In genomic region chr14:22602853-22603252, GRCh38 we compare ENCODE assay signal across 23 cellular contexts. TPM values are rescaled to one million over a fixed set of nuclear protein-coding genes. Genes with fewer than 3 reads are reported as not detected.
DNase-seq lines count a peak whose midpoint lies in the region; TF ChIP-seq lines count a peak whose summit lies in the region.
"Had no signal": no experiment of that assay in that cellular context is flagged by ENCODE, and none has a peak within 500 bp of the region (broad histone marks: within the 10 kb centered on the region; RNA-seq: fewer than 3 reads in every experiment).

No MANE protein-coding gene starts in this region.

- H3K4me1 ChIP-seq in osteoblast (ENCODE audit: insufficient read depth, low read length) (peaks cover 50% of the 10 kb centered on the region), A673 (ENCODE audit: insufficient read depth, low read length, poor library complexity, severe bottlenecking) (peaks cover 6% of the 10 kb centered on the region)

- H3K4me3 Mint-ChIP-seq in dendritic cell treated with granulocyte-macrophage colony-stimulating factor and Interleukin-4, amounts not matched to agents 40 ng/mL and 50 ng/mL, for 4 days: no peak overlapping the region
- H3K4me3 Mint-ChIP-seq in activated naive CD4-positive, alpha-beta T cell treated with anti-CD3 and anti-CD28 coated beads, Interleukin-2, amount 10 ng/mL, durations not matched to agents 7 days and 5 days: no peak overlapping the region
- H3K4me3 Mint-ChIP-seq: activated B cell treated with CpG ODN at 0.5 μM for 24 hours; activated CD8-positive, alpha-beta T cell treated with anti-CD3 and anti-CD28 coated beads, Interleukin-2, amount 10 ng/mL, durations not matched to agents 7 days and 5 days; B cell had no signal

- no peaks in the 10 kb centered on the region for H3K27me3 ChIP-seq in osteoblast (ENCODE audit: insufficient read depth, low read length)
- no peaks in the 10 kb centered on the region for H3K27me3 ChIP-seq in A673 (replicated peaks; ENCODE audit: insufficient read depth, low read depth, low read length, poor library complexity)
- H3K27me3 ChIP-seq: adrenal gland had no signal

- intact Hi-C loops in dendritic cell treated with granulocyte-macrophage colony-stimulating factor and Interleukin-4, amounts not matched to agents 40 ng/mL and 50 ng/mL, for 4 days (cut with micrococcal nuclease): no loop called here
- intact Hi-C loops in A673 (cut with micrococcal nuclease; ENCODE audit: unreplicated experiment): no loop called here

- no peaks in the 10 kb centered on the region for H3K9me3 ChIP-seq in osteoblast (ENCODE audit: low read depth, low read length)
- H3K9me3 ChIP-seq in A673 (ENCODE audit: low read depth, low read length, poor library complexity, severe bottlenecking): no peaks in the 10 kb centered on the region
- H3K9me3 ChIP-seq: adrenal gland, lower lobe of right lung had no signal

- CTCF ChIA-PET in activated naive CD4-positive, alpha-beta T cell treated with anti-CD3 and anti-CD28 coated beads, Interleukin-2, amount 10 ng/mL, durations not matched to agents 7 days and 5 days (lab: Charles Lee): no interaction called here
- CTCF ChIA-PET in A673 (lab: Charles Lee): no interaction called here

- no peak overlapping the region for H2AFZ ChIP-seq in osteoblast (ENCODE audit: low read length)
- H2AFZ ChIP-seq: parathyroid adenoma had no signal

- peak overlapping the region; percentile 26 for H3K27ac Mint-ChIP-seq in dendritic cell treated with granulocyte-macrophage colony-stimulating factor and Interleukin-4, amounts not matched to agents 40 ng/mL and 50 ng/mL, for 4 days
- no peak overlapping the region for H3K27ac Mint-ChIP-seq in activated naive CD4-positive, alpha-beta T cell treated with anti-CD3 and anti-CD28 coated beads, Interleukin-2, amount 10 ng/mL, durations not matched to agents 7 days and 5 days
- H3K27ac Mint-ChIP-seq: activated B cell treated with CpG ODN at 0.5 μM for 24 hours; activated CD8-positive, alpha-beta T cell treated with anti-CD3 and anti-CD28 coated beads, Interleukin-2, amount 10 ng/mL, durations not matched to agents 7 days and 5 days; B cell had no signal

- H3K4me3 ChIP-seq in osteoblast (ENCODE audit: insufficient read depth, low read length) (no peak overlapping the region), A673 (ENCODE audit: low read depth, low read length, poor library complexity, severe bottlenecking) (no peak overlapping the region)
- H3K4me3 ChIP-seq: adrenal gland, lower lobe of right lung had no signal

- peak; percentile 81 for DNase-seq in ELR (ENCODE audit: low read depth)
- DNase-seq in NCI-H226: peak; percentile 19
- peak; percentile 90 for DNase-seq in osteoblast (ENCODE audit: insufficient read length, low spot score, missing footprints)
- DNase-seq in activated naive CD4-positive, alpha-beta T cell treated with anti-CD3 and anti-CD28 coated beads, Interleukin-2, amount 10 ng/mL, durations not matched to agents 7 days and 5 days: no peak
- DNase-seq in ureter (ENCODE audit: low spot score): no peak
- DNase-seq in A673 (ENCODE audit: low spot score): no peak
- DNase-seq: activated B cell treated with CpG ODN at 0.5 μM for 24 hours; activated CD8-positive, alpha-beta T cell treated with anti-CD3 and anti-CD28 coated beads, Interleukin-2, amount 10 ng/mL, durations not matched to agents 7 days and 5 days; adrenal gland; glutamatergic neuron; lower lobe of right lung; NCI-H1048; NCI-H2081; NCI-H526 treated with DMSO at 0.1 percent for 48 hours; stimulated activated CD4-positive, alpha-beta T cell treated with anti-CD3 and anti-CD28 coated beads, Interleukin-4, amount 100 ng/mL, for 4 hours; stimulated activated CD8-positive, alpha-beta memory T cell treated with anti-CD3 and anti-CD28 coated beads, Interleukin-4, amount 100 ng/mL, for 48 hours; SW 1271 had no signal

- peaks cover 43% of the 10 kb centered on the region for H3K4me1 Mint-ChIP-seq in dendritic cell treated with granulocyte-macrophage colony-stimulating factor and Interleukin-4, amounts not matched to agents 40 ng/mL and 50 ng/mL, for 4 days (ENCODE audit: low read depth)
- peaks cover 27% of the 10 kb centered on the region for H3K4me1 Mint-ChIP-seq in activated naive CD4-positive, alpha-beta T cell treated with anti-CD3 and anti-CD28 coated beads, Interleukin-2, amount 10 ng/mL, durations not matched to agents 7 days and 5 days

- H3K27ac ChIP-seq in osteoblast (ENCODE audit: low read depth, low read length) (peak overlapping the region; percentile 80), A673 (ENCODE audit: low read depth, low read length, poor library complexity, severe bottlenecking) (no peak overlapping the region)
- H3K27ac ChIP-seq: adrenal gland, lower lobe of right lung, parathyroid adenoma had no signal

- H3K9me3 Mint-ChIP-seq in dendritic cell treated with granulocyte-macrophage colony-stimulating factor and Interleukin-4, amounts not matched to agents 40 ng/mL and 50 ng/mL, for 4 days: no peaks in the 10 kb centered on the region
- H3K9me3 Mint-ChIP-seq in activated naive CD4-positive, alpha-beta T cell treated with anti-CD3 and anti-CD28 coated beads, Interleukin-2, amount 10 ng/mL, durations not matched to agents 7 days and 5 days: no peaks in the 10 kb centered on the region
- H3K9me3 Mint-ChIP-seq: activated B cell treated with CpG ODN at 0.5 μM for 24 hours, IgD-negative memory B cell had no signal

- H4K20me1 ChIP-seq in osteoblast (ENCODE audit: insufficient read depth, low read length): no peaks in the 10 kb centered on the region

- H3K36me3 ChIP-seq in osteoblast (ENCODE audit: insufficient read depth, low read length) (peaks cover 50% of the 10 kb centered on the region), A673 (ENCODE audit: insufficient read depth, low read length, poor library complexity, severe bottlenecking) (peaks cover 44% of the 10 kb centered on the region)

- H3K36me3 Mint-ChIP-seq in dendritic cell treated with granulocyte-macrophage colony-stimulating factor and Interleukin-4, amounts not matched to agents 40 ng/mL and 50 ng/mL, for 4 days (ENCODE audit: low read depth): peaks cover 72% of the 10 kb centered on the region
- peaks cover 53% of the 10 kb centered on the region for H3K36me3 Mint-ChIP-seq in activated naive CD4-positive, alpha-beta T cell treated with anti-CD3 and anti-CD28 coated beads, Interleukin-2, amount 10 ng/mL, durations not matched to agents 7 days and 5 days

- H3K4me2 ChIP-seq in osteoblast (ENCODE audit: insufficient read depth, low read length): peak overlapping the region; percentile 2

- POLR2A ChIA-PET in A673 (lab: Charles Lee; ENCODE audit: low non-redundant PET): no interaction called here

- BruUV-seq in A673 (replicated peaks; lab: Mats Ljungman, UMichigan): no TSS peak

- H3K27me3 Mint-ChIP-seq in dendritic cell treated with granulocyte-macrophage colony-stimulating factor and Interleukin-4, amounts not matched to agents 40 ng/mL and 50 ng/mL, for 4 days: peaks cover 3% of the 10 kb centered on the region
- peaks cover 4% of the 10 kb centered on the region for H3K27me3 Mint-ChIP-seq in activated naive CD4-positive, alpha-beta T cell treated with anti-CD3 and anti-CD28 coated beads, Interleukin-2, amount 10 ng/mL, durations not matched to agents 7 days and 5 days
- H3K27me3 Mint-ChIP-seq: activated B cell treated with CpG ODN at 0.5 μM for 24 hours, B cell, IgD-negative memory B cell had no signal

- H3K79me2 ChIP-seq in osteoblast (ENCODE audit: insufficient read depth, low read length): peaks cover 26% of the 10 kb centered on the region
- H3K79me2 ChIP-seq: parathyroid adenoma had no signal

- no peak for TF ChIP-seq CTCF in osteoblast (IDR thresholded peaks at IDR 0.05; ENCODE audit: extremely low read depth, low read depth, low read length)
- no peak for TF ChIP-seq CTCF in A673 (conservative IDR thresholded peaks at IDR 0.05; ENCODE audit: low read depth, low read length)

RNA-seq across cellular contexts. Expression of gene ABHD4, which starts 4.8 kb away (rescaled TPM):
- total RNA-seq in osteoblast (52.1 and 54.2 TPM in 2 replicates), ureter (33.7 TPM), A673 (2021) (36.6 and 40.7 TPM in 2 replicates)

RNA-seq across cellular contexts. Expression of gene DAD1, which starts 13.8 kb away (rescaled TPM):
- total RNA-seq in osteoblast (213 and 272 TPM in 2 replicates), ureter (172 TPM), A673 (2021) (224 and 261 TPM in 2 replicates)

RNA-seq across cellular contexts. Expression of gene OR6J1, which starts 41.3 kb away (rescaled TPM):
- total RNA-seq in osteoblast (not detected in 2 replicates), ureter (not detected), A673 (2021) (not detected in 2 replicates)
- total RNA-seq: activated B cell treated with CpG ODN at 0.5 μM for 24 hours; activated CD8-positive, alpha-beta T cell treated with anti-CD3 and anti-CD28 coated beads, Interleukin-2, amount 10 ng/mL, durations not matched to agents 7 days and 5 days; adrenal gland; B cell; lower lobe of right lung; myocyte; skeletal muscle tissue had no signal

Comparison
In these comparisons a context has a peak if more than half of its experiments do, and no peak if none do; other contexts are left out.
1. DNase-seq: peak in ELR (single experiment), NCI-H226 (single experiment) and osteoblast (single experiment); none in activated naive CD4-positive, alpha-beta T cell treated with anti-CD3 and anti-CD28 coated beads, Interleukin-2, amount 10 ng/mL, durations not matched to agents 7 days and 5 days (single experiment), ureter (single experiment) and A673 (single experiment).